In the genomic region with DNA sequence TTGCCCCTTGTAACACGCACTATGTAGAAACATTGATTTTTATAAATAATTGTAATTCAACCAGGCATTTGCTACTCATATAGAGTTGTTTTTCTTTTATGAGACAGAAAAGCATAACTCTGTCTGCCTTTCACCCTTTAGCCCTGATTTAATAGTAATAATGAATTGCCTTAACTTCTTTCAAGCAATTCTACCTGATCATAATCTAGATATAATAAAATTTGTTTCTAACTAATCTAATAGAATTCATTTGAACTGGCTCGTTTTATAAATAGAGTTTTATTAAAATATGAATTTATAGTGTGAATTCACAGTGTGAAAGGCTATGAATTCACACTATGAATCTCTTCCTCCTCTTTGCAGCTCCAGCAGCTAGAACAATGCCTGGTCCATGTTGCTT, we compare ENCODE assay signal across 26 cellular contexts.
"Had no signal": no experiment of that assay in that cellular context is flagged by ENCODE, and none has a peak within 500 bp of the region (broad histone marks: within the 10 kb centered on the region; RNA-seq: fewer than 3 reads in every experiment).

No MANE protein-coding gene starts in this region.

- ATAC-seq: stimulated activated effector memory CD8-positive, alpha-beta T cell treated with anti-CD3 and anti-CD28 coated beads, Interleukin-12 subunit alpha, Interleukin-12 subunit beta, amount 100 ng/mL, for 72 hours; stimulated activated memory B cell treated with anti-CD40 and anti-IgM and Interleukin-4, amounts not matched to agents 10 μg/mL and 1 μg/mL and 100 μg/mL, for 72 hours; stimulated activated naive B cell treated with anti-CD40 and anti-IgM and Interleukin-4, amounts not matched to agents 10 μg/mL and 1 μg/mL and 100 μg/mL, for 72 hours; stimulated activated naive CD8-positive, alpha-beta T cell treated with anti-CD3 and anti-CD28 coated beads, Interleukin-15, amount 100 ng/mL, for 72 hours; stimulated activated naive CD8-positive, alpha-beta T cell treated with anti-CD3 and anti-CD28 coated beads, Interleukin-15, Interleukin-2, amounts not matched to agents 100 U/mL and 50 U/mL, for 24 hours; upper lobe of right lung had no signal

- DNase-seq: stimulated activated CD4-positive, alpha-beta T cell treated with anti-CD3 and anti-CD28 coated beads, Interleukin-2, amount 100 ng/mL, for 48 hours; stimulated activated CD4-positive, alpha-beta T cell treated with anti-CD3 and anti-CD28 coated beads, Interleukin-4, amount 100 ng/mL, for 1 hour; stimulated activated CD4-positive, alpha-beta T cell treated with anti-CD3 and anti-CD28 coated beads, Interleukin-4, amount 100 ng/mL, for 24 hours; stimulated activated CD4-positive, alpha-beta T cell treated with anti-CD3 and anti-CD28 coated beads, Interleukin-4, amount 100 ng/mL, for 4 hours; stimulated activated CD8-positive, alpha-beta memory T cell treated with anti-CD3 and anti-CD28 coated beads, Interleukin-4, amount 100 ng/mL, for 48 hours; stimulated activated naive B cell treated with anti-CD40 and anti-IgM and Interleukin-4, amounts not matched to agents 10 μg/mL and 1 μg/mL and 100 μg/mL, for 72 hours; stimulated activated naive CD4-positive, alpha-beta T cell; stimulated activated naive CD4-positive, alpha-beta T cell treated with Interleukin-2 at 50 U/mL for 16 hours; stimulated activated naive CD8-positive, alpha-beta T cell treated with anti-CD3 and anti-CD28 coated beads, Interleukin-15, amount 100 ng/mL, for 72 hours; stimulated activated naive CD8-positive, alpha-beta T cell treated with anti-CD3 and anti-CD28 coated beads, Interleukin-15, Interleukin-2, amounts not matched to agents 100 U/mL and 50 U/mL, for 24 hours; stomach; substantia nigra; testis; thyroid gland; tibial artery; transverse colon; trophoblast cell; upper lobe of left lung; upper lobe of right lung; uterus had no signal

- H3K27ac ChIP-seq: stomach, suprapubic skin, testis, thoracic aorta, thyroid gland, tibial artery, tibial nerve, transverse colon, upper lobe of left lung, upper lobe of right lung, uterus, vagina had no signal

- H3K27me3 ChIP-seq: stomach, suprapubic skin, testis, thyroid gland, tibial artery, tibial nerve, transverse colon, upper lobe of left lung, upper lobe of right lung, uterus, vagina had no signal

- H3K9me3 ChIP-seq: stomach, suprapubic skin, testis, thoracic aorta, thyroid gland, tibial artery, tibial nerve, transverse colon, upper lobe of left lung, upper lobe of right lung, uterus, vagina had no signal

- H3K4me1 ChIP-seq: stomach, suprapubic skin, testis, tibial artery, tibial nerve, transverse colon, upper lobe of left lung, upper lobe of right lung, uterus, vagina had no signal

- H3K36me3 ChIP-seq: stomach, suprapubic skin, thoracic aorta, thyroid gland, tibial artery, tibial nerve, transverse colon, upper lobe of left lung, upper lobe of right lung, uterus, vagina had no signal

- H3K4me3 ChIP-seq: stomach, suprapubic skin, testis, thoracic aorta, thyroid gland, tibial artery, tibial nerve, transverse colon, upper lobe of left lung, upper lobe of right lung, uterus, vagina had no signal
